Comparison of ENCODE assay signal across 13 cellular contexts in the genomic region with DNA sequence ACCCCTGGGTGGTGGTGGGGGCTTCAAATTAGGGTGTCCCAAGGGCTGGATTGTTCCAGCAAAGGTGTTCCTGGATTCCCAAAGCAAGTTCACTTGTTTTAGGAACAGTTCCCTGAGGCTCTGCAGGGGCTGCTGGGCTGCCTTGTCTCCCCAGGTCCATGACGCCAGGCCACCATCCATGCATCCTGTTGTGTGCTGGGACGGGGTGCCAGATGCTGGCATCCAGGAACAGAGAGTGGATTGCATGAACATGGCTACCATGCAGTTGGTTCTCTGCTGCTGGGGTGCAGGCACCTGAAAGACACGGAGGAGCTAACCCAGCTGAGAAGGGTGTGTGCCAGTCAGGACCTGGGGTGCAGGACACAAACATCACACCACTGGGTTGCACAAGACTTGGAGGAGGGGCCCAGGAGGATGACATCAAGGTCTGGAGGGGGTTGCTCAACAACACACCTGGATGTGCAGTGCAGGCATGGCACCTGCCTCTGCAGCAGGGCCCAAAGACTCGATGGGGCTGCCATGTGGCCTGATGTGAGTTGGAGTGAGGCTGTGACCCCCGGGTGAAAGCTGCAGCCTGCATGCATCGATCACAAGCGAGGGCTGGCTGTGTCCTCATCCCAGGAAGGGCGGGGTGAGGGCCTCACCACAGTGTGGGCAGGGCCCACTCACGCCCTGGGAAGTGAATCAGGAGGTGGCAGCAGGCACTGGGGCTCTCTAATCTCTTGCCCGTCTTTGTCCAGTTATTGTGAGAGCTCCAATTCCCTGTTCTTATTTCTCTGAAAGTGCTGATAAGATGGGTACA.
A peak's percentile ranks its signal among the peaks of the same experiment; 100 is the strongest.
DNase-seq lines count a peak whose midpoint lies in the region; ATAC-seq, FAIRE-seq and TF ChIP-seq lines count a peak whose summit lies in the region.
"Had no signal": no experiment of that assay in that cellular context is flagged by ENCODE, and none has a peak within 500 bp of the region (broad histone marks: within the 10 kb centered on the region; RNA-seq: fewer than 3 reads in every experiment).

No MANE protein-coding gene starts in this region.

- no peaks in the 10 kb centered on the region for H3K36me3 ChIP-seq in CD4-positive, alpha-beta memory T cell (ENCODE audit: insufficient read depth, low read length)
- H3K36me3 ChIP-seq: thoracic aorta had no signal

- H3K27ac ChIP-seq in CD4-positive, alpha-beta memory T cell (ENCODE audit: low read depth, low read length) = peak overlapping the region; percentile 51
- H3K27ac ChIP-seq: thoracic aorta had no signal

- H3K27ac Mint-ChIP-seq in CD4-positive, alpha-beta memory T cell = peak overlapping the region; percentile 82 to 97 (median 94)
- peak overlapping the region; percentile 79 for H3K27ac Mint-ChIP-seq in activated T-helper 17 cell treated with anti-CD3 and anti-CD28 coated beads, Interleukin-2, amount 50 U/mL, for 72 hours
- peak overlapping the region; percentile 17 for H3K27ac Mint-ChIP-seq in memory B cell
- H3K27ac Mint-ChIP-seq: nephron progenitor cell had no signal

- no peaks in the 10 kb centered on the region for H3K27me3 ChIP-seq in CD4-positive, alpha-beta memory T cell (ENCODE audit: insufficient read depth, low read length)

- peak in 3 of 5 donors; percentile 20 to 48 (median 23) for DNase-seq in CD4-positive, alpha-beta memory T cell
- no peak for DNase-seq in memory B cell (ENCODE audit: low spot score in 2 of 2)
- no peak for DNase-seq in DMS79 treated with DMSO at 0.1 percent for 48 hours (lab: John Stamatoyannopoulos, UW)
- no peak for DNase-seq in NCI-H82 treated with DMSO at 0.1 percent for 48 hours (lab: John Stamatoyannopoulos, UW; ENCODE audit: unreplicated experiment)
- DNase-seq in frontal cortex (ENCODE audit: low spot score in 2 of 2) = no peak
- DNase-seq in NCI-H2196 treated with DMSO at 0.1 percent for 48 hours (lab: John Stamatoyannopoulos, UW; ENCODE audit: unreplicated experiment) = no peak
- DNase-seq: NCI-H69; nephron progenitor cell; stimulated activated CD4-positive, alpha-beta T cell treated with anti-CD3 and anti-CD28 coated beads, Interleukin-2, amount 100 ng/mL, for 24 hours had no signal

- peaks cover 43% of the 10 kb centered on the region for H3K4me1 ChIP-seq in CD4-positive, alpha-beta memory T cell (ENCODE audit: insufficient read depth, low read length)

- peak overlapping the region in 7 of 8 donors; percentile 59 to 84 (median 77) for H3K4me3 Mint-ChIP-seq in CD4-positive, alpha-beta memory T cell
- H3K4me3 Mint-ChIP-seq in activated T-helper 17 cell treated with anti-CD3 and anti-CD28 coated beads, Interleukin-2, amount 50 U/mL, for 72 hours = peak overlapping the region; percentile 69
- no peak overlapping the region for H3K4me3 Mint-ChIP-seq in memory B cell
- H3K4me3 Mint-ChIP-seq: nephron progenitor cell had no signal

- no peak for FAIRE-seq in frontal cortex (lab: Jason Lieb, UNC)

- H3K4me1 Mint-ChIP-seq in CD4-positive, alpha-beta memory T cell = peaks cover 31 to 58% (median 41%) of the 10 kb centered on the region in 4 donors
- H3K4me1 Mint-ChIP-seq in activated T-helper 17 cell treated with anti-CD3 and anti-CD28 coated beads, Interleukin-2, amount 50 U/mL, for 72 hours = peaks cover 27% of the 10 kb centered on the region
- H3K4me1 Mint-ChIP-seq in memory B cell = peaks cover 18% of the 10 kb centered on the region

- no peaks in the 10 kb centered on the region for H3K36me3 Mint-ChIP-seq in CD4-positive, alpha-beta memory T cell
- no peaks in the 10 kb centered on the region for H3K36me3 Mint-ChIP-seq in activated T-helper 17 cell treated with anti-CD3 and anti-CD28 coated beads, Interleukin-2, amount 50 U/mL, for 72 hours (ENCODE audit: low read depth)
- no peaks in the 10 kb centered on the region for H3K36me3 Mint-ChIP-seq in memory B cell

- H3K9me3 ChIP-seq in CD4-positive, alpha-beta memory T cell (ENCODE audit: control insufficient read depth in 1 of 2, low read length in 2 of 2) = no peaks in the 10 kb centered on the region
- H3K9me3 ChIP-seq: thoracic aorta had no signal

- H3K9me3 Mint-ChIP-seq in CD4-positive, alpha-beta memory T cell = no peaks in the 10 kb centered on the region
- no peaks in the 10 kb centered on the region for H3K9me3 Mint-ChIP-seq in activated T-helper 17 cell treated with anti-CD3 and anti-CD28 coated beads, Interleukin-2, amount 50 U/mL, for 72 hours
- H3K9me3 Mint-ChIP-seq in memory B cell = no peaks in the 10 kb centered on the region
- H3K9me3 Mint-ChIP-seq: IgD-negative memory B cell, nephron progenitor cell had no signal

- peak overlapping the region in 1 of 2 donors; percentile 22 for H3K4me3 ChIP-seq in CD4-positive, alpha-beta memory T cell (ENCODE audit: low read length in 2 of 2)
- H3K4me3 ChIP-seq: thoracic aorta had no signal

- H3K27me3 Mint-ChIP-seq in CD4-positive, alpha-beta memory T cell = no peaks in the 10 kb centered on the region
- H3K27me3 Mint-ChIP-seq in activated T-helper 17 cell treated with anti-CD3 and anti-CD28 coated beads, Interleukin-2, amount 50 U/mL, for 72 hours = no peaks in the 10 kb centered on the region
- H3K27me3 Mint-ChIP-seq in memory B cell = peaks cover 4% of the 10 kb centered on the region

- TF ChIP-seq RAD21 in Ishikawa (IDR thresholded peaks at IDR 0.05; ENCODE audit: low read depth) = no peak

- peak; percentile 74 for ATAC-seq in activated T-helper 17 cell treated with anti-CD3 and anti-CD28 coated beads, Interleukin-2, amount 50 U/mL, for 72 hours (replicated peaks)
- no peak for ATAC-seq in memory B cell (ENCODE audit: low read depth)

- CTCF ChIA-PET in CD4-positive, alpha-beta memory T cell (lab: Charles Lee; ENCODE audit: partially characterized antibody) = interaction anchor here (0.6 to 1.2 kb wide), 3 partner anchors 12 to 119 kb away, joined by 3 to 4 read pairs (median 3); a partner anchor contains a TSS

- POLR2A ChIA-PET in CD4-positive, alpha-beta memory T cell (lab: Charles Lee; ENCODE audit: partially characterized antibody) = interaction anchor here (1.1 to 2.1 kb wide), 8 partner anchors 9 to 166 kb away, joined by 3 to 10 read pairs (median 4); a partner anchor contains a TSS

- intact Hi-C loops in CD4-positive, alpha-beta memory T cell (cut with micrococcal nuclease) = loop anchor here (10.0 kb wide), 1 partner anchor 53 kb away; no protein-coding TSS in a partner anchor

- no peak for TF ChIP-seq EP300 in Ishikawa (IDR thresholded peaks at IDR 0.05; ENCODE audit: borderline replicate concordance)

TF ChIP-seq in Ishikawa, 13 proteins besides CTCF, POLR2A, EP300 and RAD21:
- TF ChIP-seq CEBPB (IDR thresholded peaks at IDR 0.05) = peak; percentile 77
- TF ChIP-seq TEAD4 (IDR thresholded peaks at IDR 0.05) = no peak

Comparison
In these comparisons a context has a peak if more than half of its experiments do, and no peak if none do; other contexts are left out.
1. DNase-seq: peak in CD4-positive, alpha-beta memory T cell (3 of 5); none in memory B cell (0 of 2), DMS79 treated with DMSO at 0.1 percent for 48 hours (single experiment), NCI-H82 treated with DMSO at 0.1 percent for 48 hours (single experiment), frontal cortex (0 of 2) and NCI-H2196 treated with DMSO at 0.1 percent for 48 hours (single experiment).
2. H3K27ac Mint-ChIP-seq: peak in every context shown above with its lines; median percentile 94 in CD4-positive, alpha-beta memory T cell; 79 in activated T-helper 17 cell treated with anti-CD3 and anti-CD28 coated beads, Interleukin-2, amount 50 U/mL, for 72 hours; 17 in memory B cell.